In genomic region chr15:67914537-67915373, GRCh38 we compare ENCODE assay signal across 8 cellular contexts.
DNase-seq lines count a peak whose midpoint lies in the region; ATAC-seq and TF ChIP-seq lines count a peak whose summit lies in the region.

No MANE protein-coding gene starts in this region.

- H3K36me3 ChIP-seq in HAP-1 (replicated peaks) (no peaks in the 10 kb centered on the region), heart right ventricle (no peaks in the 10 kb centered on the region)

- intact Hi-C loops in heart right ventricle (cut with DNase I) (loop anchor here in 2 of 10 donors (2.0 to 10.0 kb wide), 3 partner anchors 30 to 138 kb away; partner anchors contain the start of gene PIAS1 (in 1 of the 2)), lower leg skin (cut with DNase I; ENCODE audit: low total_unique reads) (no loop called here)

- DNase-seq in HAP-1 (ENCODE audit: low spot score in 2 of 2): peak; percentile 59 to 79
- peak; percentile 73 for DNase-seq in SHP77 treated with DMSO at 0.1 percent for 48 hours (lab: John Stamatoyannopoulos, UW)
- peak; percentile 47 to 60 for DNase-seq in heart right ventricle
- peak; percentile 73 for DNase-seq in retina
- no peak for DNase-seq in lower leg skin (ENCODE audit: low spot score in 2 of 2)
- no peak for DNase-seq in T-helper 17 cell

- H3K4me3 Mint-ChIP-seq in T-helper 17 cell: no peak overlapping the region

- ATAC-seq in heart right ventricle (peak; percentile 25 to 86 (median 75)), T-helper 17 cell (no peak), HG03139 (IDR thresholded peaks at IDR 0.05; ENCODE audit: unreplicated experiment) (no peak), HG03280 (IDR thresholded peaks at IDR 0.05; ENCODE audit: unreplicated experiment) (no peak)

- H3K4me3 ChIP-seq in HAP-1 (no peak overlapping the region), heart right ventricle (no peak overlapping the region), lower leg skin (ENCODE audit: low read depth, poor library complexity, severe bottlenecking) (no peak overlapping the region)

- H3K36me3 Mint-ChIP-seq in T-helper 17 cell (ENCODE audit: low read depth): peaks cover 3% of the 10 kb centered on the region

- H3K27me3 ChIP-seq in HAP-1 (ENCODE audit: low read depth) (no peaks in the 10 kb centered on the region), heart right ventricle (no peaks in the 10 kb centered on the region)

- in situ Hi-C loops in HAP-1 (cut with MboI; ENCODE audit: low sequenced_read_pairs): no loop called here

- no peaks in the 10 kb centered on the region for H3K4me1 Mint-ChIP-seq in T-helper 17 cell

- TF ChIP-seq POLR2A in lower leg skin (IDR thresholded peaks at IDR 0.05): no peak

- peak overlapping the region; percentile 15 to 91 (median 78) for H3K27ac ChIP-seq in heart right ventricle

- no peak overlapping the region for H3K27ac Mint-ChIP-seq in T-helper 17 cell

- no peak for TF ChIP-seq CTCF in heart right ventricle (IDR thresholded peaks at IDR 0.05)
- TF ChIP-seq CTCF in lower leg skin (IDR thresholded peaks at IDR 0.05): no peak

- 31 to 40% methylated on average over 6 of the region's 6 CpGs for WGBS in heart right ventricle, 2 donors
- 50 to 51% methylated on average over 6 of the region's 6 CpGs for WGBS in lower leg skin, 2 donors

- H3K9me3 ChIP-seq in HAP-1: peaks cover 7% of the 10 kb centered on the region
- peaks cover 0 to 23% (median 2%) of the 10 kb centered on the region in 11 donors for H3K9me3 ChIP-seq in heart right ventricle
- no peaks in the 10 kb centered on the region for H3K9me3 ChIP-seq in T-helper 17 cell (ENCODE audit: control insufficient read depth, low read length, poor library complexity, severe bottlenecking)

- H3K4me1 ChIP-seq in HAP-1 (peaks cover 35% of the 10 kb centered on the region), heart right ventricle (peaks cover 4 to 45% (median 32%) of the 10 kb centered on the region in 9 donors)

- H3K27me3 Mint-ChIP-seq in T-helper 17 cell: peaks cover 14% of the 10 kb centered on the region

Comparison
In these comparisons a context has a peak if more than half of its experiments do, and no peak if none do; other contexts are left out.
1. DNase-seq: peak in HAP-1 (2 of 2), SHP77 treated with DMSO at 0.1 percent for 48 hours (single experiment), heart right ventricle (2 of 2) and retina (single experiment); none in lower leg skin (0 of 2) and T-helper 17 cell (0 of 3).
2. ATAC-seq: peak in heart right ventricle (8 of 8); none in T-helper 17 cell (single experiment), HG03139 (single experiment) and HG03280 (single experiment).